In the genomic region with DNA sequence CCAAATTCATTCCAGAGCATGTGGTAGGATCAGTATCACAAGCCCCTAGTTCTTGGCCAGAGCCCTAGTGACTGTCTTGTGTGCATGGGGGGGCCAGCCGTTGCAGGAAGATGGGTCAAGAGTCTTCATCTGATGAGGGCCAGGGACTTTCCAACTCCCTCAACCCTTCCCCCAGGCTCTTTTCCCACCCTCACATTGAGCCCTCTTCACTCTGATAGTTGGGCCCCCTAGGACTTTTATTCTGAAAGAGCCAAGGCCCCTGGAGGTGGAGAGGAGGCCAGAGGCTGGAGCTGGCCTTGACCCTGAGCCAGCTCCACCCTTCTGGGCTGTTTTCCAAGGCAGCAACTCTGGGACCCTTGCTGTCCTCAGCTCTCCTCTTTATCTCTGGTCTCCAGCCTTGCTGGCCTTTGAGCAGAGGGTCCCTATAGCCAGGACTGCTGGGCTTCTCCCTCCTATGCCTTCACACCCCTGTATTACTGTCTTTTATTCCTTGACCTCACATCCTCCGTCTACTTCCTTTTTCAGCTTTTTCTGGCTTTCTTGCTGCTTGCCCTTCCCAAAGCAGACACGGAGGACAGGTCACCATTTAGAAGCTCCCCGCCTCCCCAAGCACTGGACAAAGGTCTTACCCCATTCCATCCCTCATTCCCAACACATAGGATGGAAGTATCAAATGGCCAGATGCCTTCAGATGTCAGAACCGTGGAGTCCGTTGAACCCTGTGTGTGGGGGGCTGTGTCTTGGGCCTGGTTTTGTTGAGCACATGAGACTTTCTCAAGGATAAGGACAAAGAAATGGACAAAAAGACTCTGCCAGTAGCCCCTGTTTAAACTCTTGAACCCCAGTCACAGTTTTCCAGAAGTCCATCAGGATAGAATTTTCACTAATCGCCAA, we compare ENCODE assay signal across 1 cellular context.
TF ChIP-seq lines count a peak whose summit lies in the region.

No MANE protein-coding gene starts in this region.

TF ChIP-seq in K562, 482 proteins besides CTCF, POLR2A, EP300 and RAD21 (continued from another document and continues in another):
- TF ChIP-seq, protein P1, sequence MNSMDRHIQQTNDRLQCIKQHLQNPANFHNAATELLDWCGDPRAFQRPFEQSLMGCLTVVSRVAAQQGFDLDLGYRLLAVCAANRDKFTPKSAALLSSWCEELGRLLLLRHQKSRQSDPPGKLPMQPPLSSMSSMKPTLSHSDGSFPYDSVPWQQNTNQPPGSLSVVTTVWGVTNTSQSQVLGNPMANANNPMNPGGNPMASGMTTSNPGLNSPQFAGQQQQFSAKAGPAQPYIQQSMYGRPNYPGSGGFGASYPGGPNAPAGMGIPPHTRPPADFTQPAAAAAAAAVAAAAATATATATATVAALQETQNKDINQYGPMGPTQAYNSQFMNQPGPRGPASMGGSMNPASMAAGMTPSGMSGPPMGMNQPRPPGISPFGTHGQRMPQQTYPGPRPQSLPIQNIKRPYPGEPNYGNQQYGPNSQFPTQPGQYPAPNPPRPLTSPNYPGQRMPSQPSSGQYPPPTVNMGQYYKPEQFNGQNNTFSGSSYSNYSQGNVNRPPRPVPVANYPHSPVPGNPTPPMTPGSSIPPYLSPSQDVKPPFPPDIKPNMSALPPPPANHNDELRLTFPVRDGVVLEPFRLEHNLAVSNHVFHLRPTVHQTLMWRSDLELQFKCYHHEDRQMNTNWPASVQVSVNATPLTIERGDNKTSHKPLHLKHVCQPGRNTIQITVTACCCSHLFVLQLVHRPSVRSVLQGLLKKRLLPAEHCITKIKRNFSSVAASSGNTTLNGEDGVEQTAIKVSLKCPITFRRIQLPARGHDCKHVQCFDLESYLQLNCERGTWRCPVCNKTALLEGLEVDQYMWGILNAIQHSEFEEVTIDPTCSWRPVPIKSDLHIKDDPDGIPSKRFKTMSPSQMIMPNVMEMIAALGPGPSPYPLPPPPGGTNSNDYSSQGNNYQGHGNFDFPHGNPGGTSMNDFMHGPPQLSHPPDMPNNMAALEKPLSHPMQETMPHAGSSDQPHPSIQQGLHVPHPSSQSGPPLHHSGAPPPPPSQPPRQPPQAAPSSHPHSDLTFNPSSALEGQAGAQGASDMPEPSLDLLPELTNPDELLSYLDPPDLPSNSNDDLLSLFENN (IDR thresholded peaks at IDR 0.05; ENCODE audit: low read depth in 2 of 2, low read length in 2 of 2): 0 out of 4 replicates have a peak, but pooled peaks of 1 of the 2 experiments have one; percentile 34
- TF ChIP-seq TAL1 (IDR thresholded peaks at IDR 0.05) (peak; percentile 82), NBN (IDR thresholded peaks at IDR 0.05; ENCODE audit: low read depth) (no peak), STAT5A (IDR thresholded peaks at IDR 0.05; ENCODE audit: borderline replicate concordance, low read length) (peak; percentile 31; the same call in 1 of the 2 replicates), ZNF239 (CRISPR knock-in tag; IDR thresholded peaks at IDR 0.05) (no peak), GATAD2B (IDR thresholded peaks at IDR 0.05; ENCODE audit: borderline replicate concordance) (peak; percentile 28; the same call in 1 of the 2 replicates), MTA3 (IDR thresholded peaks at IDR 0.05; ENCODE audit: borderline replicate concordance) (peak; percentile 77), ZZZ3 (IDR thresholded peaks at IDR 0.05) (no peak), KAT7 (CRISPR knock-in tag; IDR thresholded peaks at IDR 0.05; ENCODE audit: borderline replicate concordance) (0 out of 2 replicates have a peak, but pooled peaks have one; percentile 64), ZKSCAN1 (IDR thresholded peaks at IDR 0.05; ENCODE audit: low read depth, low read length) (no peak), KAT2B (IDR thresholded peaks at IDR 0.05; ENCODE audit: low read depth, low read length) (no peak), ZKSCAN8 (CRISPR knock-in tag; IDR thresholded peaks at IDR 0.05) (no peak), CHCHD3 (CRISPR knock-in tag; IDR thresholded peaks at IDR 0.05) (no peak), FOXJ2 (tag; IDR thresholded peaks at IDR 0.05) (no peak), MEF2A (IDR thresholded peaks at IDR 0.05; ENCODE audit: control insufficient read depth, low read depth, low read length) (no peak), PRMT5 (CRISPR knock-in tag; IDR thresholded peaks at IDR 0.05) (no peak), GABPA (tag; conservative IDR thresholded peaks at IDR 0.05; ENCODE audit: low read depth) (no peak), HDAC1 (IDR thresholded peaks at IDR 0.05) (peak in 1 of 2 experiments; percentile 39; a peak in 1 of 4 replicates), CHD2 (IDR thresholded peaks at IDR 0.05; ENCODE audit: low read depth, low read length) (no peak), ZFP1 (CRISPR knock-in tag; IDR thresholded peaks at IDR 0.05) (no peak), BDP1 (IDR thresholded peaks at IDR 0.05; ENCODE audit: insufficient read depth, insufficient read length) (no peak), ZNF699 (CRISPR knock-in tag; IDR thresholded peaks at IDR 0.05; ENCODE audit: insufficient replicate concordance) (no peak), NFIC (IDR thresholded peaks at IDR 0.05) (peak; percentile 95), MYNN (IDR thresholded peaks at IDR 0.05) (peak; percentile 100), MYNN (CRISPR knock-in tag; IDR thresholded peaks at IDR 0.05) (peak; percentile 99), ZBTB7A (IDR thresholded peaks at IDR 0.05; ENCODE audit: borderline replicate concordance, control insufficient read depth, low read depth, low read length) (peak; percentile 97), TRIM24 (IDR thresholded peaks at IDR 0.05) (peak in 1 of 2 experiments; percentile 60; a peak in 2 of 4 replicates), ARID1B (IDR thresholded peaks at IDR 0.05) (peak; percentile 93), NEUROD1 (IDR thresholded peaks at IDR 0.05; ENCODE audit: borderline replicate concordance, low read depth, low read length, partially characterized antibody) (peak; percentile 67), TEAD4 (IDR thresholded peaks at IDR 0.05; ENCODE audit: low read length) (peak; percentile 68), TEAD4 (CRISPR knock-in tag; IDR thresholded peaks at IDR 0.05; ENCODE audit: borderline replicate concordance) (no peak), RUNX1 (IDR thresholded peaks at IDR 0.05; ENCODE audit: low read depth) (no peak), RCOR1 (IDR thresholded peaks at IDR 0.05; ENCODE audit: borderline replicate concordance in 1 of 2, low read depth in 2 of 2, low read length in 2 of 2) (peak in 1 of 2 experiments; percentile 33; a peak in 1 of 4 replicates), SMARCA4 (IDR thresholded peaks at IDR 0.05) (peak; percentile 81), DIDO1 (tag; IDR thresholded peaks at IDR 0.05; ENCODE audit: low read depth) (no peak), MCM5 (IDR thresholded peaks at IDR 0.05; ENCODE audit: low read depth) (no peak), TBP (optimal IDR thresholded peaks at IDR 0.05; ENCODE audit: low read depth, low read length) (peak; percentile 23), YY1 (IDR thresholded peaks at IDR 0.05; ENCODE audit: borderline replicate concordance in 1 of 3, control insufficient read depth in 1 of 3, extremely low read depth in 1 of 3, insufficient read depth in 3 of 3, insufficient read length in 1 of 3, insufficient replicate concordance in 2 of 3, low read depth in 1 of 3, low read length in 2 of 3) (peak in 1 of 3 experiments; percentile 15), KLF13 (tag; IDR thresholded peaks at IDR 0.05; ENCODE audit: borderline replicate concordance, low read depth) (no peak), CBFA2T3 (IDR thresholded peaks at IDR 0.05) (peak; percentile 87), FOXK2 (conservative IDR thresholded peaks at IDR 0.05 in 1 of 2, IDR thresholded peaks at IDR 0.05 in 1 of 2; ENCODE audit: low read depth in 2 of 2) (0 out of 4 replicates have a peak, but pooled peaks of 1 of the 2 experiments have one; percentile 44), BMI1 (IDR thresholded peaks at IDR 0.05; ENCODE audit: low read length) (no peak), XRCC3 (IDR thresholded peaks at IDR 0.05) (no peak), BRD9 (IDR thresholded peaks at IDR 0.05; ENCODE audit: low read depth, partially characterized antibody) (peak; percentile 45)
- TF ChIP-seq, protein P2, sequence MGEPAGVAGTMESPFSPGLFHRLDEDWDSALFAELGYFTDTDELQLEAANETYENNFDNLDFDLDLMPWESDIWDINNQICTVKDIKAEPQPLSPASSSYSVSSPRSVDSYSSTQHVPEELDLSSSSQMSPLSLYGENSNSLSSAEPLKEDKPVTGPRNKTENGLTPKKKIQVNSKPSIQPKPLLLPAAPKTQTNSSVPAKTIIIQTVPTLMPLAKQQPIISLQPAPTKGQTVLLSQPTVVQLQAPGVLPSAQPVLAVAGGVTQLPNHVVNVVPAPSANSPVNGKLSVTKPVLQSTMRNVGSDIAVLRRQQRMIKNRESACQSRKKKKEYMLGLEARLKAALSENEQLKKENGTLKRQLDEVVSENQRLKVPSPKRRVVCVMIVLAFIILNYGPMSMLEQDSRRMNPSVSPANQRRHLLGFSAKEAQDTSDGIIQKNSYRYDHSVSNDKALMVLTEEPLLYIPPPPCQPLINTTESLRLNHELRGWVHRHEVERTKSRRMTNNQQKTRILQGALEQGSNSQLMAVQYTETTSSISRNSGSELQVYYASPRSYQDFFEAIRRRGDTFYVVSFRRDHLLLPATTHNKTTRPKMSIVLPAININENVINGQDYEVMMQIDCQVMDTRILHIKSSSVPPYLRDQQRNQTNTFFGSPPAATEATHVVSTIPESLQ (CRISPR knock-in tag; IDR thresholded peaks at IDR 0.05): no peak
- TF ChIP-seq, protein P3, sequence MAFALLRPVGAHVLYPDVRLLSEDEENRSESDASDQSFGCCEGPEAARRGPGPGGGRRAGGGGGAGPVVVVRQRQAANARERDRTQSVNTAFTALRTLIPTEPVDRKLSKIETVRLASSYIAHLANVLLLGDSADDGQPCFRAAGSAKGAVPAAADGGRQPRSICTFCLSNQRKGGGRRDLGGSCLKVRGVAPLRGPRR (CRISPR knock-in tag; IDR thresholded peaks at IDR 0.05): no peak
- TF ChIP-seq, protein P4, sequence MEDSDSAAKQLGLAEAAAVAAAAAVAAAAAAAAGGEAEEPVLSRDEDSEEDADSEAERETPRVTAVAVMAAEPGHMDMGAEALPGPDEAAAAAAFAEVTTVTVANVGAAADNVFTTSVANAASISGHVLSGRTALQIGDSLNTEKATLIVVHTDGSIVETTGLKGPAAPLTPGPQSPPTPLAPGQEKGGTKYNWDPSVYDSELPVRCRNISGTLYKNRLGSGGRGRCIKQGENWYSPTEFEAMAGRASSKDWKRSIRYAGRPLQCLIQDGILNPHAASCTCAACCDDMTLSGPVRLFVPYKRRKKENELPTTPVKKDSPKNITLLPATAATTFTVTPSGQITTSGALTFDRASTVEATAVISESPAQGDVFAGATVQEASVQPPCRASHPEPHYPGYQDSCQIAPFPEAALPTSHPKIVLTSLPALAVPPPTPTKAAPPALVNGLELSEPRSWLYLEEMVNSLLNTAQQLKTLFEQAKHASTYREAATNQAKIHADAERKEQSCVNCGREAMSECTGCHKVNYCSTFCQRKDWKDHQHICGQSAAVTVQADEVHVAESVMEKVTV (CRISPR knock-in tag; IDR thresholded peaks at IDR 0.05): no peak
- TF ChIP-seq, protein P5, sequence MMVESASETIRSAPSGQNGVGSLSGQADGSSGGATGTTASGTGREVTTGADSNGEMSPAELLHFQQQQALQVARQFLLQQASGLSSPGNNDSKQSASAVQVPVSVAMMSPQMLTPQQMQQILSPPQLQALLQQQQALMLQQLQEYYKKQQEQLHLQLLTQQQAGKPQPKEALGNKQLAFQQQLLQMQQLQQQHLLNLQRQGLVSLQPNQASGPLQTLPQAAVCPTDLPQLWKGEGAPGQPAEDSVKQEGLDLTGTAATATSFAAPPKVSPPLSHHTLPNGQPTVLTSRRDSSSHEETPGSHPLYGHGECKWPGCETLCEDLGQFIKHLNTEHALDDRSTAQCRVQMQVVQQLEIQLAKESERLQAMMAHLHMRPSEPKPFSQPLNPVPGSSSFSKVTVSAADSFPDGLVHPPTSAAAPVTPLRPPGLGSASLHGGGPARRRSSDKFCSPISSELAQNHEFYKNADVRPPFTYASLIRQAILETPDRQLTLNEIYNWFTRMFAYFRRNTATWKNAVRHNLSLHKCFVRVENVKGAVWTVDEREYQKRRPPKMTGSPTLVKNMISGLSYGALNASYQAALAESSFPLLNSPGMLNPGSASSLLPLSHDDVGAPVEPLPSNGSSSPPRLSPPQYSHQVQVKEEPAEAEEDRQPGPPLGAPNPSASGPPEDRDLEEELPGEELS (CRISPR knock-in tag; IDR thresholded peaks at IDR 0.05; ENCODE audit: borderline replicate concordance): no peak
- TF ChIP-seq, protein P6, sequence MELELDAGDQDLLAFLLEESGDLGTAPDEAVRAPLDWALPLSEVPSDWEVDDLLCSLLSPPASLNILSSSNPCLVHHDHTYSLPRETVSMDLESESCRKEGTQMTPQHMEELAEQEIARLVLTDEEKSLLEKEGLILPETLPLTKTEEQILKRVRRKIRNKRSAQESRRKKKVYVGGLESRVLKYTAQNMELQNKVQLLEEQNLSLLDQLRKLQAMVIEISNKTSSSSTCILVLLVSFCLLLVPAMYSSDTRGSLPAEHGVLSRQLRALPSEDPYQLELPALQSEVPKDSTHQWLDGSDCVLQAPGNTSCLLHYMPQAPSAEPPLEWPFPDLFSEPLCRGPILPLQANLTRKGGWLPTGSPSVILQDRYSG (tag; conservative IDR thresholded peaks at IDR 0.05; ENCODE audit: low read depth): no peak
- TF ChIP-seq, protein P7, sequence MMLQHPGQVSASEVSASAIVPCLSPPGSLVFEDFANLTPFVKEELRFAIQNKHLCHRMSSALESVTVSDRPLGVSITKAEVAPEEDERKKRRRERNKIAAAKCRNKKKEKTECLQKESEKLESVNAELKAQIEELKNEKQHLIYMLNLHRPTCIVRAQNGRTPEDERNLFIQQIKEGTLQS (IDR thresholded peaks at IDR 0.05): no peak
- TF ChIP-seq, protein P7 (CRISPR knock-in tag; conservative IDR thresholded peaks at IDR 0.05): no peak
- TF ChIP-seq, protein P8, sequence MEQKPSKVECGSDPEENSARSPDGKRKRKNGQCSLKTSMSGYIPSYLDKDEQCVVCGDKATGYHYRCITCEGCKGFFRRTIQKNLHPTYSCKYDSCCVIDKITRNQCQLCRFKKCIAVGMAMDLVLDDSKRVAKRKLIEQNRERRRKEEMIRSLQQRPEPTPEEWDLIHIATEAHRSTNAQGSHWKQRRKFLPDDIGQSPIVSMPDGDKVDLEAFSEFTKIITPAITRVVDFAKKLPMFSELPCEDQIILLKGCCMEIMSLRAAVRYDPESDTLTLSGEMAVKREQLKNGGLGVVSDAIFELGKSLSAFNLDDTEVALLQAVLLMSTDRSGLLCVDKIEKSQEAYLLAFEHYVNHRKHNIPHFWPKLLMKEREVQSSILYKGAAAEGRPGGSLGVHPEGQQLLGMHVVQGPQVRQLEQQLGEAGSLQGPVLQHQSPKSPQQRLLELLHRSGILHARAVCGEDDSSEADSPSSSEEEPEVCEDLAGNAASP (IDR thresholded peaks at IDR 0.05): peak; percentile 57; the same call in 1 of the 2 replicates
- TF ChIP-seq, protein P9, sequence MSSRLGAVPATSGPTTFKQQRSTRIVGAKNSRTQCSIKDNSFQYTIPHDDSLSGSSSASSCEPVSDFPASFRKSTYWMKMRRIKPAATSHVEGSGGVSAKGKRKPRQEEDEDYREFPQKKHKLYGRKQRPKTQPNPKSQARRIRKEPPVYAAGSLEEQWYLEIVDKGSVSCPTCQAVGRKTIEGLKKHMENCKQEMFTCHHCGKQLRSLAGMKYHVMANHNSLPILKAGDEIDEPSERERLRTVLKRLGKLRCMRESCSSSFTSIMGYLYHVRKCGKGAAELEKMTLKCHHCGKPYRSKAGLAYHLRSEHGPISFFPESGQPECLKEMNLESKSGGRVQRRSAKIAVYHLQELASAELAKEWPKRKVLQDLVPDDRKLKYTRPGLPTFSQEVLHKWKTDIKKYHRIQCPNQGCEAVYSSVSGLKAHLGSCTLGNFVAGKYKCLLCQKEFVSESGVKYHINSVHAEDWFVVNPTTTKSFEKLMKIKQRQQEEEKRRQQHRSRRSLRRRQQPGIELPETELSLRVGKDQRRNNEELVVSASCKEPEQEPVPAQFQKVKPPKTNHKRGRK (tag; IDR thresholded peaks at IDR 0.05): no peak
